1 cellular context compared by ENCODE assay signal in genomic region chr4:6299875-6300274, GRCh38.
TF ChIP-seq lines count a peak whose summit lies in the region.

No MANE protein-coding gene starts in this region.

TF ChIP-seq in IMR-90, 13 proteins besides CTCF, POLR2A, EP300 and RAD21:
- TF ChIP-seq ELK1 (IDR thresholded peaks at IDR 0.05; ENCODE audit: borderline replicate concordance, low read depth, low read length): no peak
- no peak for TF ChIP-seq MXI1 (IDR thresholded peaks at IDR 0.05; ENCODE audit: borderline replicate concordance, low read depth, low read length)
- no peak for TF ChIP-seq BHLHE40 (IDR thresholded peaks at IDR 0.05; ENCODE audit: low read depth, low read length)
- no peak for TF ChIP-seq CEBPB (IDR thresholded peaks at IDR 0.05; ENCODE audit: low read depth, low read length)
- TF ChIP-seq NFE2L2 (IDR thresholded peaks at IDR 0.05; ENCODE audit: low read depth, low read length): no peak
- no peak for TF ChIP-seq CHD1 (IDR thresholded peaks at IDR 0.05; ENCODE audit: low read depth, low read length)
- TF ChIP-seq FOS (IDR thresholded peaks at IDR 0.05; ENCODE audit: low read depth, low read length): no peak
- TF ChIP-seq MAFK (IDR thresholded peaks at IDR 0.05; ENCODE audit: low read depth, low read length): no peak
- no peak for TF ChIP-seq MAZ (IDR thresholded peaks at IDR 0.05; ENCODE audit: borderline replicate concordance, low read depth, low read length)
- TF ChIP-seq USF2 (IDR thresholded peaks at IDR 0.05; ENCODE audit: low read depth, low read length): no peak
- TF ChIP-seq RCOR1 (IDR thresholded peaks at IDR 0.05; ENCODE audit: insufficient replicate concordance, low read length): no peak
- TF ChIP-seq RFX5 (IDR thresholded peaks at IDR 0.05; ENCODE audit: low read depth, low read length): no peak
- no peak for TF ChIP-seq SMC3 (IDR thresholded peaks at IDR 0.05; ENCODE audit: low read depth, low read length)
TF ChIP-seq in IMR-90: peak in this region for 0.
